1 cellular context compared by ENCODE assay signal in genomic region chr15:40354408-40355171, GRCh38.
TF ChIP-seq lines count a peak whose summit lies in the region.

No MANE protein-coding gene starts in this region.

TF ChIP-seq in GM23338, 12 proteins besides CTCF, POLR2A, EP300 and RAD21 (continued from another document):
- TF ChIP-seq, protein P1, sequence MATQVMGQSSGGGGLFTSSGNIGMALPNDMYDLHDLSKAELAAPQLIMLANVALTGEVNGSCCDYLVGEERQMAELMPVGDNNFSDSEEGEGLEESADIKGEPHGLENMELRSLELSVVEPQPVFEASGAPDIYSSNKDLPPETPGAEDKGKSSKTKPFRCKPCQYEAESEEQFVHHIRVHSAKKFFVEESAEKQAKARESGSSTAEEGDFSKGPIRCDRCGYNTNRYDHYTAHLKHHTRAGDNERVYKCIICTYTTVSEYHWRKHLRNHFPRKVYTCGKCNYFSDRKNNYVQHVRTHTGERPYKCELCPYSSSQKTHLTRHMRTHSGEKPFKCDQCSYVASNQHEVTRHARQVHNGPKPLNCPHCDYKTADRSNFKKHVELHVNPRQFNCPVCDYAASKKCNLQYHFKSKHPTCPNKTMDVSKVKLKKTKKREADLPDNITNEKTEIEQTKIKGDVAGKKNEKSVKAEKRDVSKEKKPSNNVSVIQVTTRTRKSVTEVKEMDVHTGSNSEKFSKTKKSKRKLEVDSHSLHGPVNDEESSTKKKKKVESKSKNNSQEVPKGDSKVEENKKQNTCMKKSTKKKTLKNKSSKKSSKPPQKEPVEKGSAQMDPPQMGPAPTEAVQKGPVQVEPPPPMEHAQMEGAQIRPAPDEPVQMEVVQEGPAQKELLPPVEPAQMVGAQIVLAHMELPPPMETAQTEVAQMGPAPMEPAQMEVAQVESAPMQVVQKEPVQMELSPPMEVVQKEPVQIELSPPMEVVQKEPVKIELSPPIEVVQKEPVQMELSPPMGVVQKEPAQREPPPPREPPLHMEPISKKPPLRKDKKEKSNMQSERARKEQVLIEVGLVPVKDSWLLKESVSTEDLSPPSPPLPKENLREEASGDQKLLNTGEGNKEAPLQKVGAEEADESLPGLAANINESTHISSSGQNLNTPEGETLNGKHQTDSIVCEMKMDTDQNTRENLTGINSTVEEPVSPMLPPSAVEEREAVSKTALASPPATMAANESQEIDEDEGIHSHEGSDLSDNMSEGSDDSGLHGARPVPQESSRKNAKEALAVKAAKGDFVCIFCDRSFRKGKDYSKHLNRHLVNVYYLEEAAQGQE (IDR thresholded peaks at IDR 0.05; ENCODE audit: unreplicated experiment) = no peak
- TF ChIP-seq CREB1 (CRISPR knock-in tag; IDR thresholded peaks at IDR 0.05; ENCODE audit: low read depth) (no peak), EZH2 (IDR thresholded peaks at IDR 0.05; ENCODE audit: low read depth, unreplicated experiment) (no peak), NANOG (IDR thresholded peaks at IDR 0.05; ENCODE audit: borderline replicate concordance) (no peak), JUNB (IDR thresholded peaks at IDR 0.05; ENCODE audit: unreplicated experiment) (no peak), ZNF331 (CRISPR knock-in tag; IDR thresholded peaks at IDR 0.05; ENCODE audit: low read depth) (no peak), ZNF114 (CRISPR knock-in tag; IDR thresholded peaks at IDR 0.05) (no peak), STAT1 (IDR thresholded peaks at IDR 0.05; ENCODE audit: unreplicated experiment) (no peak), EZH2phosphoT487 (IDR thresholded peaks at IDR 0.05; ENCODE audit: unreplicated experiment) (no peak)
- TF ChIP-seq, protein P2, sequence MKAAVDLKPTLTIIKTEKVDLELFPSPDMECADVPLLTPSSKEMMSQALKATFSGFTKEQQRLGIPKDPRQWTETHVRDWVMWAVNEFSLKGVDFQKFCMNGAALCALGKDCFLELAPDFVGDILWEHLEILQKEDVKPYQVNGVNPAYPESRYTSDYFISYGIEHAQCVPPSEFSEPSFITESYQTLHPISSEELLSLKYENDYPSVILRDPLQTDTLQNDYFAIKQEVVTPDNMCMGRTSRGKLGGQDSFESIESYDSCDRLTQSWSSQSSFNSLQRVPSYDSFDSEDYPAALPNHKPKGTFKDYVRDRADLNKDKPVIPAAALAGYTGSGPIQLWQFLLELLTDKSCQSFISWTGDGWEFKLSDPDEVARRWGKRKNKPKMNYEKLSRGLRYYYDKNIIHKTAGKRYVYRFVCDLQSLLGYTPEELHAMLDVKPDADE (IDR thresholded peaks at IDR 0.05) = no peak
TF ChIP-seq in GM23338: peak in this region for 0.
